1 cellular context compared by ENCODE assay signal in the genomic region with DNA sequence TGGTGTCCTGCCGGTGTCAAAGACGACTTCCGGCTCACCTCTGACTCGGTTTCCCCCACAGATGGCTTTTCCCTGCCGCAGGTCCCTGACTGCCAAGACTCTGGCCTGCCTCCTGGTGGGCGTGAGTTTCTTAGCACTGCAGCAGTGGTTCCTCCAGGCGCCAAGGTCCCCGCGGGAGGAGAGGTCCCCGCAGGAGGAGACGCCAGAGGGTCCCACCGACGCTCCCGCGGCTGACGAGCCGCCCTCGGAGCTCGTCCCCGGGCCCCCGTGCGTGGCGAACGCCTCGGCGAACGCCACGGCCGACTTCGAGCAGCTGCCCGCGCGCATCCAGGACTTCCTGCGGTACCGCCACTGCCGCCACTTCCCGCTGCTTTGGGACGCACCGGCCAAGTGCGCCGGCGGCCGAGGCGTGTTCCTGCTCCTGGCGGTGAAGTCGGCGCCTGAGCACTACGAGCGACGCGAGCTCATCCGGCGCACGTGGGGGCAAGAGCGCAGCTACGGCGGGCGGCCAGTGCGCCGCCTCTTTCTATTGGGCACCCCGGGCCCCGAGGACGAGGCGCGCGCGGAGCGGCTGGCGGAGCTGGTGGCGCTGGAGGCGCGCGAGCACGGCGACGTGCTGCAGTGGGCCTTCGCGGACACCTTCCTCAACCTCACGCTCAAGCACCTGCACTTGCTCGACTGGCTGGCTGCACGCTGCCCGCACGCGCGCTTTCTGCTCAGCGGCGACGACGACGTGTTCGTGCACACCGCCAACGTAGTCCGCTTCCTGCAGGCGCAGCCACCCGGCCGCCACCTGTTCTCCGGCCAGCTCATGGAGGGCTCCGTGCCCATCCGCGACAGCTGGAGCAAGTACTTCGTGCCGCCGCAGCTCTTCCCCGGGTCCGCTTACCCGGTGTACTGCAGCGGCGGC.
TF ChIP-seq lines count a peak whose summit lies in the region.

No MANE protein-coding gene starts in this region.

TF ChIP-seq in SK-N-SH, 30 proteins besides CTCF, POLR2A, EP300 and RAD21 (continued from another document):
- TF ChIP-seq FOXJ3 (CRISPR knock-in tag; IDR thresholded peaks at IDR 0.05), result no peak
- TF ChIP-seq FOXM1 (IDR thresholded peaks at IDR 0.05; ENCODE audit: low read depth), result no peak
- TF ChIP-seq SMC3 (IDR thresholded peaks at IDR 0.05; ENCODE audit: low read depth, low read length), result peak; percentile 56
